In genomic region chr9:132422574-132422973, GRCh38 we compare ENCODE assay signal across 11 cellular contexts. TPM values are rescaled to one million over a fixed set of nuclear protein-coding genes. Genes with fewer than 3 reads are reported as not detected.
"Had no signal": no experiment of that assay in that cellular context is flagged by ENCODE, and none has a peak within 500 bp of the region (broad histone marks: within the 10 kb centered on the region; RNA-seq: fewer than 3 reads in every experiment).

No MANE protein-coding gene starts in this region.

- H3K9me3 ChIP-seq: HAP-1 had no signal

- ATAC-seq: HCT116, HepG2 had no signal

- H3K4me3 ChIP-seq: GM23248, HAP-1 had no signal

- H2AFZ ChIP-seq: GM23248 had no signal

- H3K27ac ChIP-seq: GM23248, KMS-11 had no signal

- H3K9ac ChIP-seq: GM23248, KMS-11 had no signal

- H3K36me3 ChIP-seq: HAP-1 had no signal

- H3K4me3 Mint-ChIP-seq: IgD-negative memory B cell had no signal

- H3K4me2 ChIP-seq: KMS-11 had no signal

- DNase-seq: GM23248, GOT3, H7, KBM-7 had no signal

- H3K4me1 Mint-ChIP-seq: IgD-negative memory B cell had no signal

- H3K27ac Mint-ChIP-seq: IgD-negative memory B cell had no signal

RNA-seq across cellular contexts. Expression of gene CFAP77, which starts 12.6 kb away (rescaled TPM):
- total RNA-seq: GM23248, H4, HepG2, HT1080 had no signal
